In the genomic region with DNA sequence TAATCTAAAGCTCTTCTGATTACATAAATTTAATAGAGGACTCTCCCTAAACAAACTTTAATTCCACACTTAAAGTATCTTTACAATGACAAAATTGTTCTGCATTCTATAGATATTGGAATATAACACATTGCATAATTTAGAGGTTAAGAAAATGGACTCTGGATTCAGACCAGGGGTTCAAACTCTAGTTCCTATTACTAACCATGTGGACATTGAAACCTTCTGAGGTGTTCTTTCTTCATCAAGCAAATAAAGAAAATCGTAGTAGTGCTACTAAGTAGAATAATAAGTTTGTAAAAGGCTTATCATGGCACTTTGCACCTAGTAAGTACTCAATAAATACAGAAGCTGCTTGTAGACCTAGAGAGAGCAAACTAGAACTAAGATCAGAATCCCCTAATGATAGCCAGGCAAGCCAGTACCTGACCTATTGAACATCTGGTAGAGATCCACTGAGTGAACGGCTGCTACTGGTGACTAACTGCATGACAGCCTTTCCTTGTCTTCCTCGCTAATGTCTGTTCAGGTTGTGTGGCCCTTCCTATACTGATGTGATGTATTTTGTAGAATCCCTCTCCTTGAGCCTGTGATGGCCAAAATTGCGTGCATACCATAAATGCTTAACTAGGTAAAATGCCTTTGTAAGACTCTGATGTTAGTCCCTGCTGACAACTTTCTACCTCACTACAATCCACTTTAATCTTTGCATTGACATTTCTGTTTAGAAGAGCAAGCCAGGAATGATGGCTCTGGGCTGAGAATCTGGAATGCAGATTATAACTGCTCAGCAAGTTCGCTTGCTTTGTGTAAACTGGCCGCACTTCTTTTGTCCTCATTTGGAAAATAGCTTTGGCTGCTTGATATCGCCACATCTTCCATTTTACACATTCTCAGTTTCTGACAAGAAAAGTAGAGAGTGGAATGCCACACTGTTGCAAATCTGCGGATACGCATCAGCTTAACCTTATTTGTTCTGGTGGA, we compare ENCODE assay signal across 18 cellular contexts.
A peak's percentile ranks its signal among the peaks of the same experiment; 100 is the strongest.
DNase-seq lines count a peak whose midpoint lies in the region; ATAC-seq and TF ChIP-seq lines count a peak whose summit lies in the region.
"Had no signal": no experiment of that assay in that cellular context is flagged by ENCODE, and none has a peak within 500 bp of the region (broad histone marks: within the 10 kb centered on the region; RNA-seq: fewer than 3 reads in every experiment).

No MANE protein-coding gene starts in this region.

- intact Hi-C loops in transverse colon (cut with DNase I; ENCODE audit: low total_unique reads): no loop called here
- intact Hi-C loops in upper lobe of right lung (cut with DNase I): no loop called here

- H3K27ac ChIP-seq in coronary artery: peak overlapping the region in 1 of 2 donors; percentile 27
- H3K27ac ChIP-seq in foreskin keratinocyte: no peak overlapping the region
- peak overlapping the region; percentile 43 for H3K27ac ChIP-seq in neural cell (ENCODE audit: low read length)
- H3K27ac ChIP-seq in transverse colon: peak overlapping the region; percentile 36 to 72 (median 54)
- no peak overlapping the region for H3K27ac ChIP-seq in upper lobe of right lung
- H3K27ac ChIP-seq: KMS-11 had no signal

- H3K27me3 ChIP-seq in foreskin keratinocyte: peaks cover 37% of the 10 kb centered on the region
- no peaks in the 10 kb centered on the region for H3K27me3 ChIP-seq in neural cell (ENCODE audit: insufficient read depth, low read depth, low read length)
- peaks cover 14% of the 10 kb centered on the region for H3K27me3 ChIP-seq in transverse colon
- peaks cover 17% of the 10 kb centered on the region for H3K27me3 ChIP-seq in upper lobe of right lung

- H3K36me3 ChIP-seq in neural cell (ENCODE audit: insufficient read depth, low read length) (no peaks in the 10 kb centered on the region), transverse colon (no peaks in the 10 kb centered on the region), upper lobe of right lung (no peaks in the 10 kb centered on the region)

- no peak for TF ChIP-seq RAD21 in neural cell (conservative IDR thresholded peaks at IDR 0.05)

- no peaks in the 10 kb centered on the region for H3F3A ChIP-seq in neural cell (ENCODE audit: insufficient read depth, low read length, poor library complexity, severe bottlenecking)

- no peak for TF ChIP-seq POLR2A in transverse colon (IDR thresholded peaks at IDR 0.05)

- DNase-seq in coronary artery (ENCODE audit: low spot score) (no peak), foreskin keratinocyte (peak in 1 of 2 donors; percentile 36), transverse colon (no peak), upper lobe of right lung (no peak)
- DNase-seq in stimulated activated naive CD8-positive, alpha-beta T cell treated with anti-CD3 and anti-CD28 coated beads, Interleukin-15, Interleukin-2, amounts not matched to agents 100 U/mL and 50 U/mL, for 24 hours: no peak
- DNase-seq: ACHN; C1 segment of cervical spinal cord; CD8-positive, alpha-beta memory T cell; DMS79; HFFc6; NCI-H1417; NCI-H187 treated with DMSO at 0.1 percent for 48 hours; NCI-H345; NCI-H524 treated with DMSO at 0.1 percent for 48 hours; SHP77 treated with DMSO at 0.1 percent for 48 hours had no signal

- no peak overlapping the region for H3K4me2 ChIP-seq in neural cell (ENCODE audit: low read length)
- H3K4me2 ChIP-seq: KMS-11 had no signal

- H2AFZ ChIP-seq in neural cell (ENCODE audit: low read depth, low read length): no peak overlapping the region

- 72 to 73% methylated on average over 1 to 9 of the region's 9 CpGs for WGBS in transverse colon (ENCODE audit: low coverage in 1 of 2), 2 donors

- no peaks in the 10 kb centered on the region for H3K4me1 ChIP-seq in foreskin keratinocyte
- no peaks in the 10 kb centered on the region for H3K4me1 ChIP-seq in transverse colon
- no peaks in the 10 kb centered on the region for H3K4me1 ChIP-seq in upper lobe of right lung

- H3K9ac ChIP-seq in neural cell (ENCODE audit: low read length): no peak overlapping the region
- H3K9ac ChIP-seq: KMS-11 had no signal

- H3K79me2 ChIP-seq in neural cell (replicated peaks; ENCODE audit: insufficient read depth, low read length): no peaks in the 10 kb centered on the region

- in situ Hi-C loops in transverse colon (cut with MboI; ENCODE audit: low pct_ligation_motif_present in 1 of 4, low pct_unique_long_range_greater_than_20kb in 1 of 4, low sequenced_read_pairs in 3 of 4): no loop called here

- H3K4me3 ChIP-seq in coronary artery: peak overlapping the region; percentile 40
- no peak overlapping the region for H3K4me3 ChIP-seq in neural cell (ENCODE audit: low read length)
- no peak overlapping the region for H3K4me3 ChIP-seq in transverse colon
- no peak overlapping the region for H3K4me3 ChIP-seq in upper lobe of right lung

- peak; percentile 54 for ATAC-seq in foreskin keratinocyte
- no peak for ATAC-seq in stimulated activated naive CD8-positive, alpha-beta T cell treated with anti-CD3 and anti-CD28 coated beads, Interleukin-15, Interleukin-2, amounts not matched to agents 100 U/mL and 50 U/mL, for 24 hours
- ATAC-seq in GM19035 (IDR thresholded peaks at IDR 0.05; ENCODE audit: unreplicated experiment): no peak
- no peak for ATAC-seq in upper lobe of right lung

- no peak for TF ChIP-seq CTCF in coronary artery (IDR thresholded peaks at IDR 0.05)
- no peak for TF ChIP-seq CTCF in foreskin keratinocyte (conservative IDR thresholded peaks at IDR 0.05)
- no peak for TF ChIP-seq CTCF in neural cell (IDR thresholded peaks at IDR 0.05; ENCODE audit: poor library complexity, severe bottlenecking)
- TF ChIP-seq CTCF in transverse colon (IDR thresholded peaks at IDR 0.05): no peak
- no peak for TF ChIP-seq CTCF in upper lobe of right lung (IDR thresholded peaks at IDR 0.05)

- no peaks in the 10 kb centered on the region for H4K20me1 ChIP-seq in neural cell (ENCODE audit: insufficient read depth)

- H3K9me3 ChIP-seq in neural cell (ENCODE audit: low read length): no peaks in the 10 kb centered on the region
- H3K9me3 ChIP-seq in transverse colon: no peaks in the 10 kb centered on the region
- H3K9me3 ChIP-seq in upper lobe of right lung: no peaks in the 10 kb centered on the region

- no peaks in the 10 kb centered on the region for H3K9me2 ChIP-seq in neural cell (ENCODE audit: insufficient read depth, low read length)

- TF ChIP-seq EP300 in neural cell (conservative IDR thresholded peaks at IDR 0.05; ENCODE audit: poor library complexity, severe bottlenecking): no peak
- no peak for TF ChIP-seq EP300 in transverse colon (IDR thresholded peaks at IDR 0.05; ENCODE audit: low read depth)

TF ChIP-seq in neural cell, 6 proteins besides CTCF, POLR2A, EP300 and RAD21:
- no peak for TF ChIP-seq EZH2 (IDR thresholded peaks at IDR 0.05; ENCODE audit: borderline replicate concordance, insufficient read depth, low read length, poor library complexity, severe bottlenecking)
- TF ChIP-seq SMC3 (conservative IDR thresholded peaks at IDR 0.05; ENCODE audit: poor library complexity): peak; percentile 16
- TF ChIP-seq POLR2AphosphoS5 (IDR thresholded peaks at IDR 0.05): no peak
- TF ChIP-seq TAF1 (IDR thresholded peaks at IDR 0.05; ENCODE audit: low read depth): no peak

Comparison
In these comparisons a context has a peak if more than half of its experiments do, and no peak if none do; other contexts are left out.
1. H3K27ac ChIP-seq: peak in neural cell (single experiment) and transverse colon (4 of 4); none in foreskin keratinocyte (single experiment) and upper lobe of right lung (single experiment).